In the genomic region with DNA sequence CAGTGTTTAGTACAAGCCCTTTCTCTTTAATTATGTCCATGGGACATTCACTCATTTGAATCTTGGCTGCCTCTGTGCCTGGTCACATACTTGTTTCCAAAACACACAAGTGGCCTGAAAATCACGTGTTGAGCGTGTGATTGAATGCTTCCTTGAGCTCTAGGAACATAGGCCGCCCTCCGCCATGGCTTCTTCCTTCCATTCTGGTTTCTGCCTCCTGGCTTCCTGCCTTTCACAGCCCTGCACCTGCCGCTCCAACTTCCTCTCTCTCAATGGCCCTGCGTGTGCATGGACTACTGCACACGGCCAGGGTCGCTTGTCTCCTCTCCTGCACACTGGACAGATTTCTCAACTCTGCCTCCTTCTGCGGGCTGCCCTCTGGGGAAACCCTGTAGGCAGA, we compare ENCODE assay signal across 12 cellular contexts.
A peak's percentile ranks its signal among the peaks of the same experiment; 100 is the strongest.
DNase-seq lines count a peak whose midpoint lies in the region; ATAC-seq and TF ChIP-seq lines count a peak whose summit lies in the region.
"Had no signal": no experiment of that assay in that cellular context is flagged by ENCODE, and none has a peak within 500 bp of the region (broad histone marks: within the 10 kb centered on the region; RNA-seq: fewer than 3 reads in every experiment).

No MANE protein-coding gene starts in this region.

- H3K4me1 ChIP-seq in heart right ventricle: peaks cover 0 to 29% (median 19%) of the 10 kb centered on the region in 9 donors

- no peak overlapping the region for H3K27ac ChIP-seq in heart right ventricle

- H3K9me3 ChIP-seq in heart right ventricle: peaks cover 0 to 9% (median 0%) of the 10 kb centered on the region in 11 donors
- H3K9me3 ChIP-seq in T-helper 17 cell (ENCODE audit: control insufficient read depth, low read length, poor library complexity, severe bottlenecking): no peaks in the 10 kb centered on the region

- H3K27me3 ChIP-seq in heart right ventricle: no peaks in the 10 kb centered on the region

- TF ChIP-seq CTCF in heart right ventricle (IDR thresholded peaks at IDR 0.05): no peak

- peaks cover 4% of the 10 kb centered on the region for H3K27me3 Mint-ChIP-seq in activated naive CD4-positive, alpha-beta T cell treated with anti-CD3 and anti-CD28 coated beads, Interleukin-2, amount 10 ng/mL, durations not matched to agents 7 days and 5 days
- H3K27me3 Mint-ChIP-seq in T-helper 17 cell (peaks cover 36% of the 10 kb centered on the region), immature natural killer cell (ENCODE audit: low read depth in 3 of 3) (peaks cover 0 to 3% (median 2%) of the 10 kb centered on the region in 3 donors)
- H3K27me3 Mint-ChIP-seq: central memory CD8-positive, alpha-beta T cell had no signal

- peaks cover 11% of the 10 kb centered on the region for H3K4me1 Mint-ChIP-seq in activated naive CD4-positive, alpha-beta T cell treated with anti-CD3 and anti-CD28 coated beads, Interleukin-2, amount 10 ng/mL, durations not matched to agents 7 days and 5 days
- H3K4me1 Mint-ChIP-seq in T-helper 17 cell: peaks cover 3% of the 10 kb centered on the region
- H3K4me1 Mint-ChIP-seq in immature natural killer cell: peaks cover 9 to 23% of the 10 kb centered on the region in 2 donors
- H3K4me1 Mint-ChIP-seq: central memory CD8-positive, alpha-beta T cell had no signal

- no peaks in the 10 kb centered on the region for H3K36me3 Mint-ChIP-seq in activated naive CD4-positive, alpha-beta T cell treated with anti-CD3 and anti-CD28 coated beads, Interleukin-2, amount 10 ng/mL, durations not matched to agents 7 days and 5 days
- H3K36me3 Mint-ChIP-seq in T-helper 17 cell (ENCODE audit: low read depth) (peaks cover 4% of the 10 kb centered on the region), immature natural killer cell (peaks cover 0 to 3% (median 3%) of the 10 kb centered on the region in 3 donors)

- no peak overlapping the region for H3K4me3 Mint-ChIP-seq in activated naive CD4-positive, alpha-beta T cell treated with anti-CD3 and anti-CD28 coated beads, Interleukin-2, amount 10 ng/mL, durations not matched to agents 7 days and 5 days
- H3K4me3 Mint-ChIP-seq in T-helper 17 cell (no peak overlapping the region), immature natural killer cell (no peak overlapping the region)
- H3K4me3 Mint-ChIP-seq: activated CD8-positive, alpha-beta T cell treated with anti-CD3 and anti-CD28 coated beads, Interleukin-2, amount 10 ng/mL, durations not matched to agents 7 days and 5 days; central memory CD8-positive, alpha-beta T cell had no signal

- DNase-seq in NCI-H748 (lab: John Stamatoyannopoulos, UW; ENCODE audit: unreplicated experiment) (peak; percentile 99), heart right ventricle (peak; percentile 16 to 43), sciatic nerve (ENCODE audit: low spot score) (peak; percentile 65), islet precursor cell (no peak), T-helper 17 cell (no peak), immature natural killer cell (no peak)
- DNase-seq in activated naive CD4-positive, alpha-beta T cell treated with anti-CD3 and anti-CD28 coated beads, Interleukin-2, amount 10 ng/mL, durations not matched to agents 7 days and 5 days: no peak
- DNase-seq: activated CD8-positive, alpha-beta T cell treated with anti-CD3 and anti-CD28 coated beads, Interleukin-2, amount 10 ng/mL, durations not matched to agents 7 days and 5 days; mammary epithelial cell; NCI-H187 treated with DMSO at 0.1 percent for 48 hours had no signal

- WGBS in heart right ventricle, 2 donors: 35 to 37% methylated on average over 9 of the region's 9 CpGs

- no peak overlapping the region for H3K27ac Mint-ChIP-seq in activated naive CD4-positive, alpha-beta T cell treated with anti-CD3 and anti-CD28 coated beads, Interleukin-2, amount 10 ng/mL, durations not matched to agents 7 days and 5 days
- H3K27ac Mint-ChIP-seq in T-helper 17 cell: no peak overlapping the region
- no peak overlapping the region for H3K27ac Mint-ChIP-seq in immature natural killer cell
- H3K27ac Mint-ChIP-seq: activated CD8-positive, alpha-beta T cell treated with anti-CD3 and anti-CD28 coated beads, Interleukin-2, amount 10 ng/mL, durations not matched to agents 7 days and 5 days had no signal

- ATAC-seq in HG02642 (IDR thresholded peaks at IDR 0.05; ENCODE audit: poor library complexity, unreplicated experiment) (peak; percentile 55), heart right ventricle (peak in 7 of 8 donors; percentile 50 to 80 (median 71)), sciatic nerve (peak; percentile 88), T-helper 17 cell (no peak)
- ATAC-seq: activated CD8-positive, alpha-beta T cell treated with anti-CD3 and anti-CD28 coated beads, Interleukin-2, amount 10 ng/mL, durations not matched to agents 7 days and 5 days had no signal

- peaks cover 0 to 6% (median 0%) of the 10 kb centered on the region in 9 donors for H3K36me3 ChIP-seq in heart right ventricle

- CTCF ChIA-PET in activated naive CD4-positive, alpha-beta T cell treated with anti-CD3 and anti-CD28 coated beads, Interleukin-2, amount 10 ng/mL, durations not matched to agents 7 days and 5 days (lab: Charles Lee): no interaction called here

- no peaks in the 10 kb centered on the region for H3K9me3 Mint-ChIP-seq in activated naive CD4-positive, alpha-beta T cell treated with anti-CD3 and anti-CD28 coated beads, Interleukin-2, amount 10 ng/mL, durations not matched to agents 7 days and 5 days
- H3K9me3 Mint-ChIP-seq in immature natural killer cell: peaks cover 0 to 9% (median 5%) of the 10 kb centered on the region in 6 donors

- intact Hi-C loops in heart right ventricle (cut with DNase I): no loop called here
- intact Hi-C loops in sciatic nerve (cut with DNase I): no loop called here

- no peak overlapping the region for H3K4me3 ChIP-seq in heart right ventricle

Comparison
In these comparisons a context has a peak if more than half of its experiments do, and no peak if none do; other contexts are left out.
1. DNase-seq: peak in NCI-H748 (single experiment), heart right ventricle (2 of 2) and sciatic nerve (single experiment); none in activated naive CD4-positive, alpha-beta T cell treated with anti-CD3 and anti-CD28 coated beads, Interleukin-2, amount 10 ng/mL, durations not matched to agents 7 days and 5 days (single experiment), islet precursor cell (single experiment), T-helper 17 cell (0 of 3) and immature natural killer cell (0 of 3).